Comparison of ENCODE assay signal across 28 cellular contexts in the genomic region with DNA sequence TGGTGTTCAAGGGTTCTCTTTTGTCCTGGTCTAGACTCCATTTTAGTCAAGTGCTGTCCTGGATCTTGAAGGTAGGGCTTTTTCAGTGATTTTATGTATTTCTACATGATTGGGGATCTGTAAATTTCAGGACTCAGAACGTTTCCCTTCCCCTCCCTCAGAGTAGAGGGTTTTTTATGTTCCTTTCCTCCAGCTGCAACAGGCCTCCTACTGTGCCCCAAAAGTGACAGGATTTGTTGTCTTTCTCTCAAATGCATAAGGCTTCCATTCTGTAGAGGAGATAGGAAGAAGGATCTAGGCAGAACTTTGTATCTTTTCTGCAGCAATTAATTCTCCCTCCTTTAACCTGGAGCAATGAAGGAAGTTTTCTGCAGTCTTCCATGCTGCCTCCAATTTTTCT.
"Had no signal": no experiment of that assay in that cellular context is flagged by ENCODE, and none has a peak within 500 bp of the region (broad histone marks: within the 10 kb centered on the region; RNA-seq: fewer than 3 reads in every experiment).

No MANE protein-coding gene starts in this region.

- DNase-seq: activated CD4-positive, alpha-beta memory T cell treated with anti-CD3 and anti-CD28 coated beads, Interleukin-2, amount 10 ng/mL, durations not matched to agents 7 days and 5 days; activated CD4-positive, alpha-beta T cell treated with anti-CD3 and anti-CD28 coated beads for 1 hour; activated CD4-positive, alpha-beta T cell treated with anti-CD3 and anti-CD28 coated beads for 4 hours; activated CD4-positive, alpha-beta T cell treated with anti-CD3 and anti-CD28 coated beads, Interleukin-2, amount 10 ng/mL, durations not matched to agents 7 days and 5 days; activated CD4-positive, alpha-beta T cell treated with anti-CD3 and anti-CD28 coated beads, Interleukin-2, amount 50 U/mL, for 4 hours; activated CD8-positive, alpha-beta memory T cell treated with anti-CD3 and anti-CD28 coated beads, Interleukin-2, amount 10 ng/mL, durations not matched to agents 7 days and 5 days; activated CD8-positive, alpha-beta memory T cell treated with anti-CD3 and anti-CD28 coated beads, Interleukin-2, amount 50 U/mL, for 4 hours; activated gamma-delta T cell; activated naive CD4-positive, alpha-beta T cell; activated naive CD4-positive, alpha-beta T cell treated with anti-CD3 and anti-CD28 coated beads, Interleukin-2, amount 10 ng/mL, durations not matched to agents 7 days and 5 days; activated naive CD8-positive, alpha-beta T cell treated with anti-CD3 and anti-CD28 coated beads, Interleukin-2, amount 10 ng/mL, durations not matched to agents 7 days and 5 days; activated T-cell treated with anti-CD3 and anti-CD28 coated beads, Interleukin-2, amount 50 U/mL, for 1 hour; activated T-cell treated with anti-CD3 and anti-CD28 coated beads, Interleukin-2, amount 50 U/mL, for 48 hours; central memory CD4-positive, alpha-beta T cell; cerebellar nuclear complex; colonic mucosa; effector memory CD4-positive, alpha-beta T cell; esophagus squamous epithelium; foreskin melanocyte; T-helper 2 cell had no signal

- H3K27ac ChIP-seq: ascending aorta, breast epithelium, cardiac muscle cell, colonic mucosa, esophagus squamous epithelium, gastroesophageal sphincter had no signal

- H3K9me3 Mint-ChIP-seq: activated CD4-positive, alpha-beta memory T cell treated with anti-CD3 and anti-CD28 coated beads, Interleukin-2, amount 10 ng/mL, durations not matched to agents 7 days and 5 days; activated CD4-positive, alpha-beta T cell treated with anti-CD3 and anti-CD28 coated beads, Interleukin-2, amount 10 ng/mL, durations not matched to agents 7 days and 5 days; activated naive CD4-positive, alpha-beta T cell treated with anti-CD3 and anti-CD28 coated beads, Interleukin-2, amount 10 ng/mL, durations not matched to agents 7 days and 5 days; activated naive CD4-positive, alpha-beta T cell treated with anti-CD3 and anti-CD28 coated beads, Interleukin-2, amount 50 U/mL, for 72 hours; activated T-helper 1 cell treated with anti-CD3 and anti-CD28 coated beads, Interleukin-12 subunit alpha, Interleukin-12 subunit beta, Interleukin-2, Interleukin-4 antibody, amounts not matched to agents 30 ng/mL and 10 ng/mL and 1 ng/mL, durations not matched to agents 14 hours and 24 hours and 36 hours; activated T-helper 2 cell treated with anti-CD3 and anti-CD28 coated beads, Interferon-gamma antibody, Interleukin-2, Interleukin-4, amounts not matched to agents 10 μg/mL and 5 μg/mL and 100 μg/mL, durations not matched to agents 14 hours and 24 hours and 36 hours had no signal

- H3K27me3 ChIP-seq: ascending aorta, breast epithelium, cardiac muscle cell, colonic mucosa, esophagus squamous epithelium, gastroesophageal sphincter had no signal

- H3K4me3 Mint-ChIP-seq: activated CD4-positive, alpha-beta memory T cell treated with anti-CD3 and anti-CD28 coated beads, Interleukin-2, amount 10 ng/mL, durations not matched to agents 7 days and 5 days; activated CD4-positive, alpha-beta T cell treated with anti-CD3 and anti-CD28 coated beads, Interleukin-2, amount 10 ng/mL, durations not matched to agents 7 days and 5 days; activated CD8-positive, alpha-beta memory T cell treated with anti-CD3 and anti-CD28 coated beads, Interleukin-2, amount 10 ng/mL, durations not matched to agents 7 days and 5 days; activated naive CD4-positive, alpha-beta T cell treated with anti-CD3 and anti-CD28 coated beads, Interleukin-2, amount 10 ng/mL, durations not matched to agents 7 days and 5 days; activated naive CD8-positive, alpha-beta T cell treated with anti-CD3 and anti-CD28 coated beads, Interleukin-2, amount 10 ng/mL, durations not matched to agents 7 days and 5 days; activated T-helper 1 cell treated with anti-CD3 and anti-CD28 coated beads, Interleukin-12 subunit alpha, Interleukin-12 subunit beta, Interleukin-2, Interleukin-4 antibody, amounts not matched to agents 30 ng/mL and 10 ng/mL and 1 ng/mL, durations not matched to agents 14 hours and 24 hours and 36 hours; brain had no signal

- H3K4me1 ChIP-seq: ascending aorta, breast epithelium, colonic mucosa, esophagus squamous epithelium, gastroesophageal sphincter had no signal

- H3K4me1 Mint-ChIP-seq: activated CD4-positive, alpha-beta memory T cell treated with anti-CD3 and anti-CD28 coated beads, Interleukin-2, amount 10 ng/mL, durations not matched to agents 7 days and 5 days; activated CD4-positive, alpha-beta T cell treated with anti-CD3 and anti-CD28 coated beads, Interleukin-2, amount 10 ng/mL, durations not matched to agents 7 days and 5 days; activated CD8-positive, alpha-beta memory T cell treated with anti-CD3 and anti-CD28 coated beads, Interleukin-2, amount 10 ng/mL, durations not matched to agents 7 days and 5 days; activated naive CD4-positive, alpha-beta T cell treated with anti-CD3 and anti-CD28 coated beads, Interleukin-2, amount 10 ng/mL, durations not matched to agents 7 days and 5 days; activated naive CD8-positive, alpha-beta T cell treated with anti-CD3 and anti-CD28 coated beads, Interleukin-2, amount 10 ng/mL, durations not matched to agents 7 days and 5 days had no signal

- H3K4me3 ChIP-seq: ascending aorta, breast epithelium, cardiac muscle cell, colonic mucosa, esophagus squamous epithelium, gastroesophageal sphincter had no signal

- H3K27ac Mint-ChIP-seq: activated CD4-positive, alpha-beta memory T cell treated with anti-CD3 and anti-CD28 coated beads, Interleukin-2, amount 10 ng/mL, durations not matched to agents 7 days and 5 days; activated CD4-positive, alpha-beta T cell treated with anti-CD3 and anti-CD28 coated beads, Interleukin-2, amount 10 ng/mL, durations not matched to agents 7 days and 5 days; activated CD8-positive, alpha-beta memory T cell treated with anti-CD3 and anti-CD28 coated beads, Interleukin-2, amount 10 ng/mL, durations not matched to agents 7 days and 5 days; activated naive CD4-positive, alpha-beta T cell treated with anti-CD3 and anti-CD28 coated beads, Interleukin-2, amount 10 ng/mL, durations not matched to agents 7 days and 5 days; activated naive CD4-positive, alpha-beta T cell treated with anti-CD3 and anti-CD28 coated beads, Interleukin-2, amount 50 U/mL, for 72 hours; activated naive CD8-positive, alpha-beta T cell treated with anti-CD3 and anti-CD28 coated beads, Interleukin-2, amount 10 ng/mL, durations not matched to agents 7 days and 5 days; activated T-helper 1 cell treated with anti-CD3 and anti-CD28 coated beads, Interleukin-12 subunit alpha, Interleukin-12 subunit beta, Interleukin-2, Interleukin-4 antibody, amounts not matched to agents 30 ng/mL and 10 ng/mL and 1 ng/mL, durations not matched to agents 14 hours and 24 hours and 36 hours; activated T-helper 2 cell treated with anti-CD3 and anti-CD28 coated beads, Interferon-gamma antibody, Interleukin-2, Interleukin-4, amounts not matched to agents 10 μg/mL and 5 μg/mL and 100 μg/mL, durations not matched to agents 14 hours and 24 hours and 36 hours had no signal

- H3K36me3 Mint-ChIP-seq: activated CD8-positive, alpha-beta memory T cell treated with anti-CD3 and anti-CD28 coated beads, Interleukin-2, amount 10 ng/mL, durations not matched to agents 7 days and 5 days; activated naive CD4-positive, alpha-beta T cell treated with anti-CD3 and anti-CD28 coated beads, Interleukin-2, amount 10 ng/mL, durations not matched to agents 7 days and 5 days; activated naive CD4-positive, alpha-beta T cell treated with anti-CD3 and anti-CD28 coated beads, Interleukin-2, amount 50 U/mL, for 72 hours; activated naive CD8-positive, alpha-beta T cell treated with anti-CD3 and anti-CD28 coated beads, Interleukin-2, amount 10 ng/mL, durations not matched to agents 7 days and 5 days had no signal

- ATAC-seq: activated CD8-positive, alpha-beta memory T cell treated with anti-CD3 and anti-CD28 coated beads, Interleukin-2, amount 10 ng/mL, durations not matched to agents 7 days and 5 days; activated naive CD4-positive, alpha-beta T cell treated with anti-CD3 and anti-CD28 coated beads, Interleukin-2, amount 50 U/mL, for 72 hours; gastroesophageal sphincter had no signal

- H3K9me3 ChIP-seq: ascending aorta, breast epithelium, colonic mucosa, esophagus squamous epithelium had no signal

- H3K27me3 Mint-ChIP-seq: activated CD4-positive, alpha-beta memory T cell treated with anti-CD3 and anti-CD28 coated beads, Interleukin-2, amount 10 ng/mL, durations not matched to agents 7 days and 5 days; activated CD4-positive, alpha-beta T cell treated with anti-CD3 and anti-CD28 coated beads, Interleukin-2, amount 10 ng/mL, durations not matched to agents 7 days and 5 days; activated CD8-positive, alpha-beta memory T cell treated with anti-CD3 and anti-CD28 coated beads, Interleukin-2, amount 10 ng/mL, durations not matched to agents 7 days and 5 days; activated naive CD4-positive, alpha-beta T cell treated with anti-CD3 and anti-CD28 coated beads, Interleukin-2, amount 10 ng/mL, durations not matched to agents 7 days and 5 days; activated naive CD8-positive, alpha-beta T cell treated with anti-CD3 and anti-CD28 coated beads, Interleukin-2, amount 10 ng/mL, durations not matched to agents 7 days and 5 days; brain had no signal

- H3K36me3 ChIP-seq: ascending aorta, breast epithelium, cardiac muscle cell, colonic mucosa, esophagus squamous epithelium had no signal
